In the genomic region with DNA sequence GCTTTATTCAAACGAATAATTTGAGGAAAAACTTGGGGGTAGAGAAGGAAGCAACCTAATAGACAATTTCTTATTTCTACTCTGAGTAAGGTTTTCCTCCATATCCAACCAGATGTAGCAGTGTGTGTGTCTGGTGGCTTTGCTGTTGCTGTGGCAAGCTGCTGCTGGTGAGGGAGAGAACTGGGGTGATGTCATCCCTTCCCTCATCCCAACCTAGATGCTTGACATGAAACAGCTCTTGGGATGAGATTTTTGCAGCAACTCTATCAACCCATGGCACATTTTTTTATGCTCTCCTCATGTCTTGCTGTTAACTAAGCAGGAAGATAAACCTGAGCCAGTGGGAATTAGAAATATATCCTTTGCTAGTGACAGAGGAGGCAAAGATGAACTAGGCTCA, we compare ENCODE assay signal across 10 cellular contexts.
A peak's percentile ranks its signal among the peaks of the same experiment; 100 is the strongest.
DNase-seq lines count a peak whose midpoint lies in the region; ATAC-seq, FAIRE-seq and TF ChIP-seq lines count a peak whose summit lies in the region.
"Had no signal": no experiment of that assay in that cellular context is flagged by ENCODE, and none has a peak within 500 bp of the region (broad histone marks: within the 10 kb centered on the region; RNA-seq: fewer than 3 reads in every experiment).

No MANE protein-coding gene starts in this region.

- FAIRE-seq in astrocyte (lab: Jason Lieb, UNC): peak; percentile 80

- H3K4me1 Mint-ChIP-seq in astrocyte (ENCODE audit: low read depth, unreplicated experiment): peaks cover 17% of the 10 kb centered on the region

- H3K4me3 ChIP-seq in astrocyte (ENCODE audit: insufficient read depth, low read depth, low read length) (no peak overlapping the region), stomach (no peak overlapping the region)
- H3K4me3 ChIP-seq: SJCRH30 had no signal

- H3K27me3 ChIP-seq in astrocyte (ENCODE audit: insufficient read depth, low read length) (no peaks in the 10 kb centered on the region), stomach (no peaks in the 10 kb centered on the region)
- H3K27me3 ChIP-seq: SJCRH30 had no signal

- no peaks in the 10 kb centered on the region for H4K20me1 ChIP-seq in astrocyte (ENCODE audit: insufficient read depth, low read length)

- H3K36me3 Mint-ChIP-seq in astrocyte (ENCODE audit: low read depth, unreplicated experiment): peaks cover 2% of the 10 kb centered on the region

- H3K4me2 ChIP-seq in astrocyte (ENCODE audit: low read length): no peak overlapping the region

- no peak overlapping the region for H3K4me3 Mint-ChIP-seq in astrocyte (ENCODE audit: unreplicated experiment)
- H3K4me3 Mint-ChIP-seq: brain had no signal

- no peak overlapping the region for H3K9ac ChIP-seq in astrocyte (ENCODE audit: low read length)

- intact Hi-C loops in stomach (cut with DNase I; ENCODE audit: low total_unique reads): no loop called here

- no peak overlapping the region for H2AFZ ChIP-seq in astrocyte (ENCODE audit: low read depth, low read length)

- no peak for TF ChIP-seq POLR2A in stomach (IDR thresholded peaks at IDR 0.05)

- peak overlapping the region; percentile 10 for H3K27ac ChIP-seq in astrocyte (ENCODE audit: low read depth, low read length)
- peak overlapping the region in 4 of 5 donors; percentile 38 to 62 (median 58) for H3K27ac ChIP-seq in stomach
- H3K27ac ChIP-seq: SJCRH30 had no signal

- H3K4me1 ChIP-seq in astrocyte (ENCODE audit: insufficient read depth, low read length) (peaks cover 6% of the 10 kb centered on the region), stomach (peaks cover 0 to 31% (median 20%) of the 10 kb centered on the region in 4 donors)
- H3K4me1 ChIP-seq: SJCRH30 had no signal

- H3K36me3 ChIP-seq in astrocyte (ENCODE audit: insufficient read depth, low read length) (no peaks in the 10 kb centered on the region), stomach (no peaks in the 10 kb centered on the region)
- H3K36me3 ChIP-seq: SJCRH30 had no signal

- TF ChIP-seq EP300 in stomach (IDR thresholded peaks at IDR 0.05): no peak

- ATAC-seq in GM19463 (IDR thresholded peaks at IDR 0.05; ENCODE audit: unreplicated experiment) (no peak), GM21360 (IDR thresholded peaks at IDR 0.05; ENCODE audit: unreplicated experiment) (no peak)

- H3K9me3 Mint-ChIP-seq in astrocyte (ENCODE audit: unreplicated experiment): peaks cover 4% of the 10 kb centered on the region

- DNase-seq in GOT3 (lab: John Stamatoyannopoulos, UW) (peak; percentile 15), astrocyte (ENCODE audit: low read depth) (peak; percentile 93), iPS-NIHi7 (ENCODE audit: extremely low spot score) (peak; percentile 18), stomach (no peak), germinal center (ENCODE audit: low spot score) (no peak), NCI-H2081 treated with DMSO at 0.1 percent for 48 hours (lab: John Stamatoyannopoulos, UW) (no peak)

- H3K79me2 ChIP-seq in astrocyte (ENCODE audit: insufficient read depth, low read length): no peaks in the 10 kb centered on the region

- WGBS in stomach, 5 donors: 36 to 69% (median 52%) methylated on average over 1 of the region's 1 CpG

- H3K27me3 Mint-ChIP-seq in astrocyte (ENCODE audit: low read depth, unreplicated experiment): no peaks in the 10 kb centered on the region

- H3K9me3 ChIP-seq in astrocyte (ENCODE audit: insufficient read depth, low read depth, low read length) (peaks cover 3% of the 10 kb centered on the region), stomach (peaks cover 0 to 9% (median 3%) of the 10 kb centered on the region in 4 donors)
- H3K9me3 ChIP-seq: SJCRH30 had no signal

- TF ChIP-seq CTCF in astrocyte (IDR thresholded peaks at IDR 0.05; ENCODE audit: insufficient read depth, low read depth, low read length): no peak
- no peak for TF ChIP-seq CTCF in stomach (IDR thresholded peaks at IDR 0.05)

- H3K27ac Mint-ChIP-seq in astrocyte (ENCODE audit: unreplicated experiment): peak overlapping the region; percentile 68

Comparison
In these comparisons a context has a peak if more than half of its experiments do, and no peak if none do; other contexts are left out.
1. DNase-seq: peak in GOT3 (single experiment), astrocyte (single experiment) and iPS-NIHi7 (single experiment); none in stomach (single experiment), germinal center (single experiment) and NCI-H2081 treated with DMSO at 0.1 percent for 48 hours (single experiment).